ENCODE assay signal across 17 cellular contexts in genomic region chr7:92622680-92623079, GRCh38. TPM values are rescaled to one million over a fixed set of nuclear protein-coding genes. Genes with fewer than 3 reads are reported as not detected.
DNase-seq lines count a peak whose midpoint lies in the region; ATAC-seq and TF ChIP-seq lines count a peak whose summit lies in the region.
"Had no signal": no experiment of that assay in that cellular context is flagged by ENCODE, and none has a peak within 500 bp of the region (broad histone marks: within the 10 kb centered on the region; RNA-seq: fewer than 3 reads in every experiment).

No MANE protein-coding gene starts in this region.

- H3K9me3 ChIP-seq in cardiac muscle cell (ENCODE audit: low read depth) (no peaks in the 10 kb centered on the region), right atrium auricular region (no peaks in the 10 kb centered on the region), KOPT-K1 (ENCODE audit: insufficient read depth, low read length, poor library complexity, severe bottlenecking) (peaks cover 8% of the 10 kb centered on the region), smooth muscle cell (replicated peaks; ENCODE audit: low read depth) (no peaks in the 10 kb centered on the region)
- H3K9me3 ChIP-seq: BE2C, SJSA1 had no signal

- TF ChIP-seq CTCF in cardiac muscle cell (IDR thresholded peaks at IDR 0.05; ENCODE audit: low read depth, low read length) (no peak), right atrium auricular region (IDR thresholded peaks at IDR 0.05) (no peak), smooth muscle cell (IDR thresholded peaks at IDR 0.05; ENCODE audit: borderline replicate concordance, insufficient read depth, poor library complexity, severe bottlenecking) (no peak)

- H3K36me3 Mint-ChIP-seq in activated T-helper 2 cell treated with anti-CD3 and anti-CD28 coated beads, Interferon-gamma antibody, Interleukin-2, Interleukin-4, amounts not matched to agents 10 μg/mL and 5 μg/mL and 100 μg/mL, durations not matched to agents 14 hours and 24 hours and 36 hours (ENCODE audit: low read depth), result peaks cover 73% of the 10 kb centered on the region

- 61% methylated on average over 3 of the region's 3 CpGs for WGBS in smooth muscle cell (ENCODE audit: low lambda C conversion rate)

- no peaks in the 10 kb centered on the region for H3K27me3 ChIP-seq in cardiac muscle cell
- H3K27me3 ChIP-seq in right atrium auricular region, result no peaks in the 10 kb centered on the region
- H3K27me3 ChIP-seq in smooth muscle cell (ENCODE audit: low read depth), result no peaks in the 10 kb centered on the region
- H3K27me3 ChIP-seq: BE2C, heart left ventricle, SJSA1 had no signal

- no peaks in the 10 kb centered on the region for H3K27me3 Mint-ChIP-seq in activated T-helper 2 cell treated with anti-CD3 and anti-CD28 coated beads, Interferon-gamma antibody, Interleukin-2, Interleukin-4, amounts not matched to agents 10 μg/mL and 5 μg/mL and 100 μg/mL, durations not matched to agents 14 hours and 24 hours and 36 hours (ENCODE audit: low read depth)

- intact Hi-C loops in activated T-helper 2 cell treated with anti-CD3 and anti-CD28 coated beads, Interferon-gamma antibody, Interleukin-2, Interleukin-4, amounts not matched to agents 10 μg/mL and 5 μg/mL and 100 μg/mL, durations not matched to agents 14 hours and 24 hours and 36 hours (cut with micrococcal nuclease), result no loop called here

- H3K27ac Mint-ChIP-seq in activated T-helper 2 cell treated with anti-CD3 and anti-CD28 coated beads, Interferon-gamma antibody, Interleukin-2, Interleukin-4, amounts not matched to agents 10 μg/mL and 5 μg/mL and 100 μg/mL, durations not matched to agents 14 hours and 24 hours and 36 hours, result peak overlapping the region; percentile 87

- peaks cover 20% of the 10 kb centered on the region for H3K79me2 ChIP-seq in smooth muscle cell (ENCODE audit: low read depth)

- DNase-seq in cardiac muscle cell (ENCODE audit: low read depth in 1 of 2, low spot score in 1 of 2) (peak in 1 of 2 donors; percentile 48), right atrium auricular region (ENCODE audit: low spot score) (no peak), smooth muscle cell (lab: John Stamatoyannopoulos, UW; ENCODE audit: unreplicated experiment) (no peak), T1000 (lab: John Stamatoyannopoulos, UW) (no peak), germinal center (ENCODE audit: low spot score) (no peak)
- no peak for DNase-seq in activated T-helper 2 cell treated with anti-CD3 and anti-CD28 coated beads, Interferon-gamma antibody, Interleukin-2, Interleukin-4, amounts not matched to agents 10 μg/mL and 5 μg/mL and 100 μg/mL, durations not matched to agents 14 hours and 24 hours and 36 hours (ENCODE audit: low spot score)
- DNase-seq: activated CD4-positive, CD25-positive, alpha-beta regulatory T cell; activated gamma-delta T cell treated with Interleukin-2 at 50 U/mL for 16 hours; BE2C; central memory CD4-positive, alpha-beta T cell; heart left ventricle; left colon; NCI-H187 treated with DMSO at 0.1 percent for 48 hours; NCI-H774 had no signal

- peak overlapping the region; percentile 87 for H3K27ac ChIP-seq in cardiac muscle cell
- no peak overlapping the region for H3K27ac ChIP-seq in right atrium auricular region
- H3K27ac ChIP-seq in KOPT-K1 (ENCODE audit: low read depth, low read length, poor library complexity, severe bottlenecking), result peak overlapping the region; percentile 98
- peak overlapping the region; percentile 62 for H3K27ac ChIP-seq in smooth muscle cell (ENCODE audit: low read depth)
- H3K27ac ChIP-seq: SJSA1 had no signal

- H3F3A ChIP-seq in smooth muscle cell (ENCODE audit: low read depth), result peaks cover 21% of the 10 kb centered on the region

- no peak for ATAC-seq in HG03565 (IDR thresholded peaks at IDR 0.05; ENCODE audit: unreplicated experiment)

- no peak overlapping the region for H2AFZ ChIP-seq in smooth muscle cell (ENCODE audit: low read depth)

- H3K4me2 ChIP-seq in smooth muscle cell, result no peak overlapping the region

- peaks cover 69% of the 10 kb centered on the region for H3K4me1 Mint-ChIP-seq in activated T-helper 2 cell treated with anti-CD3 and anti-CD28 coated beads, Interferon-gamma antibody, Interleukin-2, Interleukin-4, amounts not matched to agents 10 μg/mL and 5 μg/mL and 100 μg/mL, durations not matched to agents 14 hours and 24 hours and 36 hours (ENCODE audit: low read depth)

- H3K4me3 ChIP-seq in cardiac muscle cell, result no peak overlapping the region
- H3K4me3 ChIP-seq in right atrium auricular region, result no peak overlapping the region
- no peak overlapping the region for H3K4me3 ChIP-seq in smooth muscle cell
- H3K4me3 ChIP-seq: heart left ventricle, SJSA1 had no signal

- H3K9ac ChIP-seq in smooth muscle cell (ENCODE audit: low read depth), result no peak overlapping the region

- H3K4me3 Mint-ChIP-seq in activated T-helper 2 cell treated with anti-CD3 and anti-CD28 coated beads, Interferon-gamma antibody, Interleukin-2, Interleukin-4, amounts not matched to agents 10 μg/mL and 5 μg/mL and 100 μg/mL, durations not matched to agents 14 hours and 24 hours and 36 hours (ENCODE audit: low read depth), result peak overlapping the region; percentile 27

- H4K20me1 ChIP-seq in smooth muscle cell (ENCODE audit: low read depth), result peaks cover 30% of the 10 kb centered on the region

- peaks cover 22% of the 10 kb centered on the region for H3K9me3 Mint-ChIP-seq in activated T-helper 2 cell treated with anti-CD3 and anti-CD28 coated beads, Interferon-gamma antibody, Interleukin-2, Interleukin-4, amounts not matched to agents 10 μg/mL and 5 μg/mL and 100 μg/mL, durations not matched to agents 14 hours and 24 hours and 36 hours

- H3K4me1 ChIP-seq in cardiac muscle cell (ENCODE audit: low read depth) (peaks cover 30% of the 10 kb centered on the region), right atrium auricular region (peaks cover 0 to 28% of the 10 kb centered on the region in 2 donors), smooth muscle cell (ENCODE audit: low read depth) (no peaks in the 10 kb centered on the region)

- peaks cover 3% of the 10 kb centered on the region for H3K36me3 ChIP-seq in cardiac muscle cell
- H3K36me3 ChIP-seq in right atrium auricular region, result peaks cover 2% of the 10 kb centered on the region
- H3K36me3 ChIP-seq in KOPT-K1 (ENCODE audit: insufficient read depth, low read length), result peaks cover 83% of the 10 kb centered on the region
- H3K36me3 ChIP-seq in smooth muscle cell (ENCODE audit: low read depth), result peaks cover 5% of the 10 kb centered on the region

RNA-seq across cellular contexts. Expression of gene FAM133B, which starts 32.5 kb away (rescaled TPM):
- total RNA-seq in cardiac muscle cell (6.9 and 15.7 TPM in 2 replicates), right atrium auricular region (10 to 100 TPM in 1 of 2 donors, 1 to 10 TPM in 1; 9.6 to 11.8 TPM), smooth muscle cell (24.2 and 36.0 TPM in 2 replicates)
- polyA plus RNA-seq in cardiac muscle cell (27.6 and 29.8 TPM in 2 replicates), smooth muscle cell (17.2 and 25.1 TPM in 2 replicates)
- 39.0 and 39.4 TPM in 2 replicates for total RNA-seq in activated T-helper 2 cell treated with anti-CD3 and anti-CD28 coated beads, Interferon-gamma antibody, Interleukin-2, Interleukin-4, amounts not matched to agents 10 μg/mL and 5 μg/mL and 100 μg/mL, durations not matched to agents 14 hours and 24 hours and 36 hours

Comparison
In these comparisons a context has a peak if more than half of its experiments do, and no peak if none do; other contexts are left out.
1. H3K27ac ChIP-seq: peak in cardiac muscle cell (single experiment), KOPT-K1 (single experiment) and smooth muscle cell (single experiment); none in right atrium auricular region (0 of 2).